In the genomic region with DNA sequence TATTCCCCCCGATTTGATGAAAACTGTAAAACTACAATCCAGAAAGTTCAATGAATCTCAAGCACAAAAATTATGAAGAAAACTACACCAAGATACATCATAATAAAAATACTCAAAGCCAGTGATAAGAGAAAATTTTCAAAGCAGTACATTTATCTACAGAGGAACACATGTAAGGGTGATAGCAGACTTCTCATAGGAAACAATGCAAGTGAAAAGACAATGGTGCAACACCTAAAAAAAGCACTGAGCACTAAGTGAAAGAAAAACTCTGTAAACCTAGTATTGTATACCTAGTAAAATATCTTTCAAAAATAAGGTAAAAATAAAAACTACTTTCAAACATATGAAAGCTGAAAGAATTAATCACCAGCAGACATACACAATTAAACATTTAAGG, we compare ENCODE assay signal across 28 cellular contexts.
DNase-seq lines count a peak whose midpoint lies in the region; ATAC-seq, FAIRE-seq and TF ChIP-seq lines count a peak whose summit lies in the region.
"Had no signal": no experiment of that assay in that cellular context is flagged by ENCODE, and none has a peak within 500 bp of the region (broad histone marks: within the 10 kb centered on the region; RNA-seq: fewer than 3 reads in every experiment).

No MANE protein-coding gene starts in this region.

- H3K27me3 ChIP-seq in CD8-positive, alpha-beta T cell (ENCODE audit: insufficient read depth, low read length): no peaks in the 10 kb centered on the region
- no peaks in the 10 kb centered on the region for H3K27me3 ChIP-seq in osteoblast (ENCODE audit: insufficient read depth, low read length)
- H3K27me3 ChIP-seq: colonic mucosa, transverse colon had no signal

- H3K36me3 Mint-ChIP-seq in CD8-positive, alpha-beta T cell: no peaks in the 10 kb centered on the region

- H3K4me3 ChIP-seq in CD8-positive, alpha-beta T cell (ENCODE audit: low read depth, low read length): no peak overlapping the region
- no peak overlapping the region for H3K4me3 ChIP-seq in osteoblast (ENCODE audit: insufficient read depth, low read length)
- H3K4me3 ChIP-seq: colonic mucosa, mucosa of descending colon, transverse colon had no signal

- H3K79me2 ChIP-seq in osteoblast (ENCODE audit: insufficient read depth, low read length): no peaks in the 10 kb centered on the region

- DNase-seq in CD8-positive, alpha-beta T cell: no peak
- DNase-seq in NCI-H69 (lab: John Stamatoyannopoulos, UW) (peak; percentile 20), amniotic epithelial cell (ENCODE audit: low read depth) (peak; percentile 26), left lobe of liver (ENCODE audit: low spot score) (no peak), osteoblast (ENCODE audit: insufficient read length, low spot score, missing footprints) (no peak)
- no peak for DNase-seq in effector CD8-positive, alpha-beta T cell (lab: John Stamatoyannopoulos, UW)
- DNase-seq: activated naive CD8-positive, alpha-beta T cell treated with anti-CD3 and anti-CD28 coated beads, Interleukin-2, amount 50 U/mL, for 24 hours; activated T-cell treated with anti-CD3 and anti-CD28 coated beads, Interleukin-2, amount 50 U/mL, for 4 hours; Caco-2; colonic mucosa; effector CD4-positive, alpha-beta T cell; GOT3; hippocampal formation; KG1; left cardiac atrium; MM.1S; mucosa of descending colon; natural killer cell; NCI-H187; NCI-H524 treated with DMSO at 0.1 percent for 48 hours; occipital lobe; Right ventricle myocardium superior; stimulated activated CD4-positive, alpha-beta T cell treated with anti-CD3 and anti-CD28 coated beads, Interleukin-15, amount 100 ng/mL, for 24 hours; stimulated activated CD4-positive, alpha-beta T cell treated with anti-CD3 and anti-CD28 coated beads, Interleukin-4, amount 100 ng/mL, for 4 hours; transverse colon had no signal

- no peaks in the 10 kb centered on the region for H3K36me3 ChIP-seq in CD8-positive, alpha-beta T cell (ENCODE audit: insufficient read depth, low read length)
- no peaks in the 10 kb centered on the region for H3K36me3 ChIP-seq in osteoblast (ENCODE audit: insufficient read depth, low read length)
- H3K36me3 ChIP-seq: colonic mucosa, transverse colon had no signal

- no peaks in the 10 kb centered on the region for H3K27me3 Mint-ChIP-seq in CD8-positive, alpha-beta T cell (ENCODE audit: low read depth)
- H3K27me3 Mint-ChIP-seq: activated naive CD8-positive, alpha-beta T cell treated with anti-CD3 and anti-CD28 coated beads, Interleukin-2, amount 50 U/mL, for 24 hours had no signal

- H3K4me1 Mint-ChIP-seq in CD8-positive, alpha-beta T cell (ENCODE audit: low read depth): no peaks in the 10 kb centered on the region
- H3K4me1 Mint-ChIP-seq: activated naive CD8-positive, alpha-beta T cell treated with anti-CD3 and anti-CD28 coated beads, Interleukin-2, amount 50 U/mL, for 24 hours; natural killer cell had no signal

- CTCF ChIA-PET in CD8-positive, alpha-beta T cell (lab: Charles Lee): no interaction called here

- peak; percentile 71 for FAIRE-seq in G401.6 (lab: Jason Lieb, UNC)
- FAIRE-seq: GM19239 had no signal

- H2AFZ ChIP-seq in osteoblast (ENCODE audit: low read length): no peak overlapping the region

- no peaks in the 10 kb centered on the region for H4K20me1 ChIP-seq in osteoblast (ENCODE audit: insufficient read depth, low read length)

- H3K27ac Mint-ChIP-seq in CD8-positive, alpha-beta T cell: peak overlapping the region; percentile 45
- H3K27ac Mint-ChIP-seq: activated naive CD8-positive, alpha-beta T cell treated with anti-CD3 and anti-CD28 coated beads, Interleukin-2, amount 50 U/mL, for 24 hours; natural killer cell had no signal

- H3K27ac ChIP-seq in CD8-positive, alpha-beta T cell (ENCODE audit: low read depth, low read length): no peak overlapping the region
- H3K27ac ChIP-seq in osteoblast (ENCODE audit: low read depth, low read length): no peak overlapping the region
- H3K27ac ChIP-seq: C4-2B, colonic mucosa, transverse colon had no signal

- POLR2A ChIA-PET in CD8-positive, alpha-beta T cell (lab: Charles Lee): no interaction called here

- H3K9me3 Mint-ChIP-seq in CD8-positive, alpha-beta T cell: peaks cover 9% of the 10 kb centered on the region

- no peaks in the 10 kb centered on the region for H3K9me3 ChIP-seq in CD8-positive, alpha-beta T cell (ENCODE audit: low read length)
- H3K9me3 ChIP-seq in osteoblast (ENCODE audit: low read depth, low read length): no peaks in the 10 kb centered on the region
- H3K9me3 ChIP-seq: Caco-2, colonic mucosa, mucosa of descending colon had no signal

- H3K4me2 ChIP-seq in osteoblast (ENCODE audit: insufficient read depth, low read length): no peak overlapping the region

- no peak for ATAC-seq in CD8-positive, alpha-beta T cell
- ATAC-seq in left lobe of liver: no peak
- ATAC-seq: activated naive CD8-positive, alpha-beta T cell treated with anti-CD3 and anti-CD28 coated beads, Interleukin-2, amount 50 U/mL, for 24 hours; activated T-cell treated with anti-CD3 and anti-CD28 coated beads, Interleukin-2, amount 50 U/mL, for 4 hours; left cardiac atrium; mucosa of descending colon had no signal

- no peaks in the 10 kb centered on the region for H3K4me1 ChIP-seq in CD8-positive, alpha-beta T cell (ENCODE audit: insufficient read depth, low read length)
- H3K4me1 ChIP-seq in osteoblast (ENCODE audit: insufficient read depth, low read length): peaks cover 10% of the 10 kb centered on the region
- H3K4me1 ChIP-seq: colonic mucosa had no signal

- intact Hi-C loops in CD8-positive, alpha-beta T cell (cut with DNase I, micrococcal nuclease): no loop called here

- TF ChIP-seq CTCF in CD8-positive, alpha-beta T cell (IDR thresholded peaks at IDR 0.05): no peak
- TF ChIP-seq CTCF in osteoblast (IDR thresholded peaks at IDR 0.05; ENCODE audit: extremely low read depth, low read depth, low read length): no peak

- H3K4me3 Mint-ChIP-seq in CD8-positive, alpha-beta T cell: no peak overlapping the region
- H3K4me3 Mint-ChIP-seq: activated naive CD8-positive, alpha-beta T cell treated with anti-CD3 and anti-CD28 coated beads, Interleukin-2, amount 50 U/mL, for 24 hours; activated T-cell treated with anti-CD3 and anti-CD28 coated beads, Interleukin-2, amount 50 U/mL, for 4 hours; natural killer cell had no signal

Comparison
In these comparisons a context has a peak if more than half of its experiments do, and no peak if none do; other contexts are left out.
1. DNase-seq: peak in NCI-H69 (single experiment) and amniotic epithelial cell (single experiment); none in CD8-positive, alpha-beta T cell (0 of 7), effector CD8-positive, alpha-beta T cell (single experiment), left lobe of liver (single experiment) and osteoblast (single experiment).